11 cellular contexts compared by ENCODE assay signal in genomic region chr20:5652626-5653573, GRCh38. TPM values are rescaled to one million over a fixed set of nuclear protein-coding genes. Genes with fewer than 3 reads are reported as not detected.
DNase-seq lines count a peak whose midpoint lies in the region; ATAC-seq, FAIRE-seq and TF ChIP-seq lines count a peak whose summit lies in the region.
"Had no signal": no experiment of that assay in that cellular context is flagged by ENCODE, and none has a peak within 500 bp of the region (broad histone marks: within the 10 kb centered on the region; RNA-seq: fewer than 3 reads in every experiment).

No MANE protein-coding gene starts in this region.

- peaks cover 8% of the 10 kb centered on the region for H3K4me1 Mint-ChIP-seq in T-helper 17 cell
- peaks cover 4% of the 10 kb centered on the region for H3K4me1 Mint-ChIP-seq in endodermal cell

- H3K27me3 Mint-ChIP-seq in T-helper 17 cell (no peaks in the 10 kb centered on the region), endodermal cell (ENCODE audit: insufficient read depth) (no peaks in the 10 kb centered on the region)

- H3K36me3 ChIP-seq in liver (ENCODE audit: control insufficient read depth in 4 of 4, insufficient read depth in 3 of 4, low read depth in 1 of 4, low read length in 3 of 4) (no peaks in the 10 kb centered on the region), HepG2 (replicated peaks in 1 of 2; ENCODE audit: control insufficient read depth in 1 of 2, insufficient read depth in 2 of 2, low read length in 2 of 2) (no peaks in the 10 kb centered on the region), hepatocyte (replicated peaks; ENCODE audit: insufficient read depth, low read depth) (no peaks in the 10 kb centered on the region), endodermal cell (ENCODE audit: control insufficient read depth, insufficient read depth, low read length) (no peaks in the 10 kb centered on the region)
- H3K36me3 ChIP-seq: ascending aorta had no signal

- no peak overlapping the region for H3K4me2 ChIP-seq in HepG2 (ENCODE audit: low read depth, low read length)
- no peak overlapping the region for H3K4me2 ChIP-seq in hepatocyte

- no peak overlapping the region for H3K4me3 ChIP-seq in liver (ENCODE audit: low read depth in 1 of 3, low read length in 3 of 3)
- no peak overlapping the region for H3K4me3 ChIP-seq in HepG2 (replicated peaks in 1 of 3; ENCODE audit: insufficient read depth in 1 of 3, low read depth in 2 of 3, low read length in 3 of 3)
- no peak overlapping the region for H3K4me3 ChIP-seq in hepatocyte
- H3K4me3 ChIP-seq in endodermal cell (ENCODE audit: low read length): no peak overlapping the region
- H3K4me3 ChIP-seq: ascending aorta had no signal

- no TSS peak for BruUV-seq in HepG2 (replicated peaks; lab: Mats Ljungman, UMichigan)

- 89% methylated on average over 8 of the region's 8 CpGs for WGBS in liver
- WGBS in HepG2 (ENCODE audit: low lambda C conversion rate): 64% methylated on average over 8 of the region's 8 CpGs
- WGBS in hepatocyte (ENCODE audit: low lambda C conversion rate, missing lambda C conversion rate): 91% methylated on average over 8 of the region's 8 CpGs
- 92 to 95% methylated on average over 3 to 8 of the region's 8 CpGs for WGBS in endodermal cell (ENCODE audit: insufficient coverage in 1 of 2, insufficient read length in 1 of 2), 2 experiments

- POLR2A ChIA-PET in HepG2 (lab: Yijun Ruan, JAX): interaction anchor here (0.7 kb wide), 2 partner anchors 8 to 54 kb away, joined by 3 read pairs; no protein-coding TSS in a partner anchor

- no peak overlapping the region for H3K4me3 Mint-ChIP-seq in T-helper 17 cell
- no peak overlapping the region for H3K4me3 Mint-ChIP-seq in endodermal cell

- FAIRE-seq in HepG2 (lab: Jason Lieb, UNC): no peak

- no peaks in the 10 kb centered on the region for H3K79me2 ChIP-seq in HepG2 (ENCODE audit: insufficient read depth, low read length)
- H3K79me2 ChIP-seq in hepatocyte: no peaks in the 10 kb centered on the region

- TF ChIP-seq RAD21 in liver (IDR thresholded peaks at IDR 0.05) (no peak), HepG2 (CRISPR knock-in tag; IDR thresholded peaks at IDR 0.05) (no peak)

- no peaks in the 10 kb centered on the region for H3K9me3 Mint-ChIP-seq in endodermal cell

- no peak overlapping the region for H3K27ac Mint-ChIP-seq in T-helper 17 cell
- H3K27ac Mint-ChIP-seq in endodermal cell: no peak overlapping the region

- H4K20me1 ChIP-seq in HepG2 (ENCODE audit: insufficient read depth, low read length) (no peaks in the 10 kb centered on the region), hepatocyte (ENCODE audit: insufficient read depth, poor library complexity, severe bottlenecking) (no peaks in the 10 kb centered on the region)

- ATAC-seq in HepG2 (no peak), T-helper 17 cell (peak; percentile 38), esophagus mucosa (no peak)

- H3K9me3 ChIP-seq in liver (ENCODE audit: control insufficient read depth in 4 of 4, low read length in 3 of 4): no peaks in the 10 kb centered on the region
- H3K9me3 ChIP-seq in HepG2 (ENCODE audit: low read length): no peaks in the 10 kb centered on the region
- no peaks in the 10 kb centered on the region for H3K9me3 ChIP-seq in T-helper 17 cell (ENCODE audit: control insufficient read depth, low read length, poor library complexity, severe bottlenecking)
- no peaks in the 10 kb centered on the region for H3K9me3 ChIP-seq in hepatocyte (ENCODE audit: low read depth)
- no peaks in the 10 kb centered on the region for H3K9me3 ChIP-seq in endodermal cell (ENCODE audit: control insufficient read depth, low read length)
- H3K9me3 ChIP-seq: ascending aorta had no signal

- CTCF ChIA-PET in HepG2 (lab: Yijun Ruan, JAX; ENCODE audit: low intra/inter-chr PET ratio, low total read pairs): no interaction called here

- H3K9me2 ChIP-seq in hepatocyte (replicated peaks; ENCODE audit: insufficient read depth): no peaks in the 10 kb centered on the region

- no peak overlapping the region for H2AFZ ChIP-seq in HepG2 (ENCODE audit: low read length)
- no peak overlapping the region for H2AFZ ChIP-seq in hepatocyte

- TF ChIP-seq EP300 in HepG2 (IDR thresholded peaks at IDR 0.05; ENCODE audit: low read depth in 2 of 2, low read length in 2 of 2) (no peak), HepG2 (CRISPR knock-in tag; IDR thresholded peaks at IDR 0.05; ENCODE audit: borderline replicate concordance) (no peak)

- peaks cover 2% of the 10 kb centered on the region for H3K36me3 Mint-ChIP-seq in T-helper 17 cell (ENCODE audit: low read depth)
- no peaks in the 10 kb centered on the region for H3K36me3 Mint-ChIP-seq in endodermal cell (ENCODE audit: low read depth)

- H3K27me3 ChIP-seq in liver (ENCODE audit: control insufficient read depth in 4 of 4, insufficient read depth in 4 of 4, low read length in 3 of 4): no peaks in the 10 kb centered on the region
- H3K27me3 ChIP-seq in HepG2 (ENCODE audit: control insufficient read depth in 1 of 2, insufficient read depth in 2 of 2, low read length in 2 of 2): no peaks in the 10 kb centered on the region; a peak in 1 of 5 replicates
- H3K27me3 ChIP-seq in hepatocyte: no peaks in the 10 kb centered on the region
- no peaks in the 10 kb centered on the region for H3K27me3 ChIP-seq in endodermal cell (ENCODE audit: control insufficient read depth, insufficient read depth, low read length, poor library complexity, severe bottlenecking)
- H3K27me3 ChIP-seq: ascending aorta had no signal

- no peak overlapping the region for H3K9ac ChIP-seq in liver (ENCODE audit: low read depth in 1 of 2, low read length in 2 of 2)
- no peak overlapping the region for H3K9ac ChIP-seq in HepG2 (ENCODE audit: insufficient read depth, low read depth, low read length)
- no peak overlapping the region for H3K9ac ChIP-seq in endodermal cell (ENCODE audit: extremely low read depth, low read length, poor library complexity, severe bottlenecking)

- TF ChIP-seq CTCF in liver (IDR thresholded peaks at IDR 0.05; ENCODE audit: low read depth, low read length, missing input control) (no peak), HepG2 (CRISPR knock-in tag; IDR thresholded peaks at IDR 0.05) (no peak), hepatocyte (IDR thresholded peaks at IDR 0.05; ENCODE audit: poor library complexity) (no peak), endodermal cell (conservative IDR thresholded peaks at IDR 0.05) (no peak)

- DNase-seq in HepG2 (ENCODE audit: low spot score) (no peak), T-helper 17 cell (no peak), hepatocyte (ENCODE audit: low spot score) (no peak), GDM1 (lab: John Stamatoyannopoulos, UW) (no peak), endodermal cell (no peak), NCI-H345 (lab: John Stamatoyannopoulos, UW) (no peak)
- DNase-seq: NCI-H187 had no signal

- intact Hi-C loops in HepG2 (cut with micrococcal nuclease; ENCODE audit: unreplicated experiment): no loop called here

- no peak for TF ChIP-seq POLR2A in HepG2 (IDR thresholded peaks at IDR 0.05; ENCODE audit: insufficient read depth in 1 of 2, low read depth in 2 of 2, low read length in 2 of 2)

- H3K4me1 ChIP-seq in liver (ENCODE audit: control insufficient read depth in 4 of 4, insufficient read depth in 4 of 4, low read length in 3 of 4) (no peaks in the 10 kb centered on the region), HepG2 (ENCODE audit: insufficient read depth, low read length) (peaks cover 39% of the 10 kb centered on the region), hepatocyte (ENCODE audit: insufficient read depth) (peaks cover 14% of the 10 kb centered on the region), endodermal cell (ENCODE audit: control insufficient read depth, insufficient read depth, low read length) (no peaks in the 10 kb centered on the region)

- in situ Hi-C loops in HepG2 (cut with HindIII; ENCODE audit: extremely low pct_ligation_motif_present, low pct_unique_long_range_greater_than_20kb): no loop called here

- H3K27ac ChIP-seq in liver (ENCODE audit: low read depth in 1 of 2, low read length in 2 of 2): peak overlapping the region; percentile 25 to 28
- H3K27ac ChIP-seq in HepG2 (ENCODE audit: extremely low read length, insufficient read depth, low read length): no peak overlapping the region
- H3K27ac ChIP-seq in hepatocyte: peak overlapping the region; percentile 91
- H3K27ac ChIP-seq in endodermal cell (ENCODE audit: low read depth, low read length): no peak overlapping the region
- H3K27ac ChIP-seq: C4-2B had no signal

TF ChIP-seq in HepG2, 621 proteins besides CTCF, POLR2A, EP300 and RAD21 (continues in another document):
- no peak for TF ChIP-seq ZNF207 (IDR thresholded peaks at IDR 0.05; ENCODE audit: borderline replicate concordance)

RNA-seq across cellular contexts. Expression of gene GPCPD1, which starts 42.1 kb away (rescaled TPM):
- total RNA-seq in liver (10 to 100 TPM in 1 of 2 donors, 1 to 10 TPM in 1; 6.6 to 39.3 TPM), HepG2 (2016; rRNA removed; fragmentation: Illumina TruSeq; extraction: Trizol) (9.6 and 12.9 TPM in 2 replicates), T-helper 17 cell (100 to 1,000 TPM in 1 of 2 donors, 10 to 100 TPM in 1; 92.7 to 128 TPM), hepatocyte (18.6 and 27.9 TPM in 2 replicates), esophagus mucosa (32.6 TPM), endodermal cell (10 to 100 TPM; 19.9 to 28.5 TPM)
- polyA plus RNA-seq in liver (1 to 10 TPM; 2.2 to 2.6 TPM), HepG2 (2011; rRNA removed) (6.3 and 6.7 TPM in 2 replicates), hepatocyte (8.8 and 10.6 TPM in 2 replicates)
- 1.7 and 2.0 TPM in 2 replicates for total RNA-seq in HepG2 (2016; cell fraction: cytosol; rRNA removed; fragmentation: Illumina TruSeq; extraction: Trizol; ENCODE audit: low read depth)
- 10.1 and 11.2 TPM in 2 replicates for total RNA-seq in HepG2 (2016; cell fraction: insoluble cytoplasmic fraction; rRNA removed; fragmentation: Illumina TruSeq; extraction: Trizol)
- total RNA-seq in HepG2 (2016; cell fraction: membrane; rRNA removed; fragmentation: Illumina TruSeq; extraction: Trizol): 5.0 and 5.2 TPM in 2 replicates
- total RNA-seq in HepG2 (2016; cell fraction: nucleus; rRNA removed; fragmentation: Illumina TruSeq; extraction: Trizol): 17.4 and 18.2 TPM in 2 replicates
- polyA plus RNA-seq in HepG2 (2011; cell fraction: cytosol; rRNA removed): 1.8 and 4.4 TPM in 2 replicates
- polyA plus RNA-seq in HepG2 (2011; cell fraction: nucleus; rRNA removed): 9.4 and 12.1 TPM in 2 replicates
- 5.0 and 5.1 TPM in 2 replicates for polyA plus RNA-seq in HepG2 (2012)
- polyA plus RNA-seq in HepG2 (2016; cell fraction: cytosol; fragmentation: Illumina TruSeq; extraction: Trizol; ENCODE audit: low read depth): 0.69 and 0.74 TPM in 2 replicates
- 8.8 and 8.9 TPM in 2 replicates for polyA plus RNA-seq in HepG2 (2016; cell fraction: insoluble cytoplasmic fraction; fragmentation: Illumina TruSeq; extraction: Trizol; ENCODE audit: low read depth)
- 1.7 and 2.4 TPM in 2 replicates for polyA plus RNA-seq in HepG2 (2016; cell fraction: membrane; fragmentation: Illumina TruSeq; extraction: Trizol; ENCODE audit: low read depth)
- polyA plus RNA-seq in HepG2 (2016; cell fraction: nucleus; fragmentation: Illumina TruSeq; extraction: Trizol; ENCODE audit: insufficient read depth, low read depth): 17.1 and 19.1 TPM in 2 replicates
- 2.9 and 4.9 TPM in 2 replicates for polyA minus RNA-seq in HepG2 (2011; rRNA and poly(A)+ RNA removed; ENCODE audit: low replicate concordance)
- 2.1 and 4.7 TPM in 2 replicates for polyA minus RNA-seq in HepG2 (2011; cell fraction: cytosol; rRNA and poly(A)+ RNA removed)
- polyA minus RNA-seq in HepG2 (2011; cell fraction: nucleus; rRNA and poly(A)+ RNA removed): 32.1 and 32.7 TPM in 2 replicates
- polyA plus RNA-seq in endodermal cell (2013, experiment 1 of 2): 26.7 TPM
- polyA plus RNA-seq in endodermal cell (2013, experiment 2 of 2): 22.1 TPM

Comparison
In these comparisons a context has a peak if more than half of its experiments do, and no peak if none do; other contexts are left out.
1. H3K27ac ChIP-seq: peak in liver (2 of 2) and hepatocyte (single experiment); none in HepG2 (single experiment) and endodermal cell (single experiment).